Comparison of ENCODE assay signal across 17 cellular contexts in the genomic region with DNA sequence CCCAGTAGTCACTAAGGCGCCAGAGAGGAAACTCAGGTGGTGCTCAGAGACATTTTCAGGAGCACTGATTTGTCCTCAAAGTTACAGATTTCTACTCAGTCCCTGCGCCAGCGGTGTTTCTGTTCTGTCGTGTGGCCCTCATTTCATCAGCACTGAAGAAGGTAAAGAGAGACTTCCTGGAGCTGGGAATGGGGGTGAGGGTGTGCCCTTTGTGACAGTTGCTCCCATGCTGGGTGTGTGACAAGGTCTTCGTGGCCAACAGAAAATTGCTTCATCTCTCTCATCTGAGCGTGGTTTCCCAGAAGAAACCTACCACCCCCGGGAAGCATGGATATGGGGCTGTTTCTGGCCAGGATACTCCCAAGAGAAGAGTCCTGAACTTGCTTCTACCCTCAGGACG. TPM values are rescaled to one million over a fixed set of nuclear protein-coding genes. Genes with fewer than 3 reads are reported as not detected.
DNase-seq lines count a peak whose midpoint lies in the region; ATAC-seq, FAIRE-seq and TF ChIP-seq lines count a peak whose summit lies in the region.
"Had no signal": no experiment of that assay in that cellular context is flagged by ENCODE, and none has a peak within 500 bp of the region (broad histone marks: within the 10 kb centered on the region; RNA-seq: fewer than 3 reads in every experiment).

No MANE protein-coding gene starts in this region.

- no TSS peak for BruUV-seq in HepG2 (replicated peaks; lab: Mats Ljungman, UMichigan)

- TF ChIP-seq CTCF in coronary artery (IDR thresholded peaks at IDR 0.05), result no peak
- TF ChIP-seq CTCF in HepG2 (CRISPR knock-in tag; IDR thresholded peaks at IDR 0.05), result no peak

- H3K36me3 Mint-ChIP-seq in CD8-positive, alpha-beta memory T cell, result peaks cover 0 to 14% (median 2%) of the 10 kb centered on the region in 3 donors

- intact Hi-C loops in HepG2 (cut with micrococcal nuclease; ENCODE audit: unreplicated experiment), result no loop called here

- CTCF ChIA-PET in CD8-positive, alpha-beta memory T cell (lab: Charles Lee), result interaction anchor here (1.4 kb wide), 2 partner anchors 26 to 120 kb away, joined by 4 to 5 read pairs; partner anchors contain the start of gene TTC38
- CTCF ChIA-PET in HepG2 (lab: Yijun Ruan, JAX; ENCODE audit: low intra/inter-chr PET ratio, low total read pairs), result no interaction called here

- H3K4me3 ChIP-seq in CD8-positive, alpha-beta memory T cell (ENCODE audit: low read length), result no peak overlapping the region
- H3K4me3 ChIP-seq in coronary artery, result no peak overlapping the region
- peak overlapping the region; percentile 24 to 89 (median 88) for H3K4me3 ChIP-seq in HepG2 (replicated peaks in 1 of 3; ENCODE audit: insufficient read depth in 1 of 3, low read depth in 2 of 3, low read length in 3 of 3)
- no peak overlapping the region for H3K4me3 ChIP-seq in small intestine (ENCODE audit: low read depth in 1 of 2, low read length in 2 of 2)

- peaks cover 18% of the 10 kb centered on the region for H3K4me1 ChIP-seq in CD8-positive, alpha-beta memory T cell (ENCODE audit: insufficient read depth, low read length)
- peaks cover 60% of the 10 kb centered on the region for H3K4me1 ChIP-seq in HepG2 (ENCODE audit: insufficient read depth, low read length)
- peaks cover 5 to 8% of the 10 kb centered on the region in 2 donors for H3K4me1 ChIP-seq in small intestine (ENCODE audit: control insufficient read depth in 2 of 2, insufficient read depth in 1 of 2, low read depth in 1 of 2, low read length in 1 of 2)

- H3K36me3 ChIP-seq in CD8-positive, alpha-beta memory T cell (ENCODE audit: insufficient read depth, low read length), result no peaks in the 10 kb centered on the region
- H3K36me3 ChIP-seq in HepG2 (replicated peaks in 1 of 2; ENCODE audit: control insufficient read depth in 1 of 2, insufficient read depth in 2 of 2, low read length in 2 of 2) (peaks cover 0 to 4% of the 10 kb centered on the region in 2 experiments; a peak in 1 of 5 replicates), small intestine (ENCODE audit: control insufficient read depth in 2 of 2, insufficient read depth in 2 of 2, low read length in 2 of 2) (peaks cover 0 to 2% of the 10 kb centered on the region in 2 donors)

- peaks cover 7% of the 10 kb centered on the region for H3K79me2 ChIP-seq in HepG2 (ENCODE audit: insufficient read depth, low read length)

- H4K20me1 ChIP-seq in HepG2 (ENCODE audit: insufficient read depth, low read length), result no peaks in the 10 kb centered on the region

- H3K4me1 Mint-ChIP-seq in CD8-positive, alpha-beta memory T cell, result peaks cover 16 to 22% (median 17%) of the 10 kb centered on the region in 3 donors

- ATAC-seq in HepG2, result no peak
- ATAC-seq in HG02870 (IDR thresholded peaks at IDR 0.05; ENCODE audit: unreplicated experiment), result no peak
- ATAC-seq in HG03139 (IDR thresholded peaks at IDR 0.05; ENCODE audit: unreplicated experiment), result no peak

- H3K27me3 Mint-ChIP-seq in CD8-positive, alpha-beta memory T cell, result peaks cover 0 to 3% of the 10 kb centered on the region in 2 donors
- H3K27me3 Mint-ChIP-seq: activated B cell treated with CpG ODN at 0.5 μM for 24 hours had no signal

- in situ Hi-C loops in HepG2 (cut with HindIII; ENCODE audit: extremely low pct_ligation_motif_present, low pct_unique_long_range_greater_than_20kb), result loop anchor here (25.0 kb wide), 1 partner anchor 389 kb away; the partner anchor contains the start of gene CELSR1

- H3K4me2 ChIP-seq in HepG2 (ENCODE audit: low read depth, low read length), result peak overlapping the region; percentile 96

- TF ChIP-seq RAD21 in HepG2 (CRISPR knock-in tag; IDR thresholded peaks at IDR 0.05), result no peak

- FAIRE-seq in HepG2 (lab: Jason Lieb, UNC), result no peak
- FAIRE-seq in small intestine (lab: Jason Lieb, UNC), result no peak

- DNase-seq in CD8-positive, alpha-beta memory T cell, result no peak
- DNase-seq in coronary artery (ENCODE audit: low spot score) (no peak), HepG2 (ENCODE audit: low spot score) (no peak), small intestine (peak; percentile 71), T-helper 1 cell (no peak), DMS 273 treated with DMSO at 0.1 percent for 48 hours (lab: John Stamatoyannopoulos, UW) (no peak)
- DNase-seq: activated B cell treated with CpG ODN at 0.5 μM for 24 hours; activated CD8-positive, alpha-beta memory T cell treated with anti-CD3 and anti-CD28 coated beads for 24 hours; effector CD8-positive, alpha-beta T cell; NCI-H1694; NCI-H226; SHP77 treated with DMSO at 0.1 percent for 48 hours; stimulated activated naive CD4-positive, alpha-beta T cell treated with Interleukin-2 at 50 U/mL for 16 hours had no signal

- peak overlapping the region; percentile 73 for H3K9ac ChIP-seq in HepG2 (ENCODE audit: insufficient read depth, low read depth, low read length)

- POLR2A ChIA-PET in CD8-positive, alpha-beta memory T cell (lab: Charles Lee), result no interaction called here
- POLR2A ChIA-PET in HepG2 (lab: Yijun Ruan, JAX), result interaction anchor here (1.2 to 4.9 kb wide), 5 partner anchors 9 to 147 kb away, joined by 3 to 54 read pairs (median 17); partner anchors contain the start of gene TTC38

- H3K27me3 ChIP-seq in CD8-positive, alpha-beta memory T cell (ENCODE audit: insufficient read depth, low read length, poor library complexity, severe bottlenecking), result no peaks in the 10 kb centered on the region
- H3K27me3 ChIP-seq in HepG2 (ENCODE audit: control insufficient read depth in 1 of 2, insufficient read depth in 2 of 2, low read length in 2 of 2) (no peaks in the 10 kb centered on the region), small intestine (ENCODE audit: control insufficient read depth in 2 of 2, insufficient read depth in 2 of 2, low read length in 2 of 2) (no peaks in the 10 kb centered on the region)
- H3K27me3 ChIP-seq: adrenal gland had no signal

- H3K9me3 ChIP-seq in CD8-positive, alpha-beta memory T cell (ENCODE audit: low read length), result no peaks in the 10 kb centered on the region
- H3K9me3 ChIP-seq in HepG2 (ENCODE audit: low read length) (no peaks in the 10 kb centered on the region), small intestine (ENCODE audit: control insufficient read depth, low read depth) (no peaks in the 10 kb centered on the region)
- H3K9me3 ChIP-seq: adrenal gland had no signal

- TF ChIP-seq EP300 in HepG2 (IDR thresholded peaks at IDR 0.05; ENCODE audit: low read depth in 2 of 2, low read length in 2 of 2), result no peak
- TF ChIP-seq EP300 in HepG2 (CRISPR knock-in tag; IDR thresholded peaks at IDR 0.05; ENCODE audit: borderline replicate concordance), result no peak

- H3K27ac ChIP-seq in CD8-positive, alpha-beta memory T cell (ENCODE audit: low read depth, low read length), result no peak overlapping the region
- peak overlapping the region; percentile 93 to 96 for H3K27ac ChIP-seq in coronary artery
- H3K27ac ChIP-seq in HepG2 (ENCODE audit: extremely low read length, insufficient read depth, low read length), result peak overlapping the region; percentile 64
- peak overlapping the region; percentile 96 to 97 for H3K27ac ChIP-seq in small intestine (ENCODE audit: low read depth in 1 of 2, low read length in 1 of 2)

- WGBS in HepG2 (ENCODE audit: low lambda C conversion rate), result 3% methylated on average over 5 of the region's 8 CpGs
- WGBS in small intestine, 3 donors, result 35 to 53% (median 49%) methylated on average over 8 of the region's 8 CpGs

- H2AFZ ChIP-seq in HepG2 (ENCODE audit: low read length), result no peak overlapping the region

- H3K9me3 Mint-ChIP-seq in CD8-positive, alpha-beta memory T cell, result no peaks in the 10 kb centered on the region
- H3K9me3 Mint-ChIP-seq: activated B cell treated with CpG ODN at 0.5 μM for 24 hours; activated T-helper 2 cell treated with anti-CD3 and anti-CD28 coated beads, Interferon-gamma antibody, Interleukin-2, Interleukin-4, amounts not matched to agents 10 μg/mL and 5 μg/mL and 100 μg/mL, durations not matched to agents 14 hours and 24 hours and 36 hours had no signal

- H3K27ac Mint-ChIP-seq in CD8-positive, alpha-beta memory T cell, result peak overlapping the region in 6 of 8 donors; percentile 24 to 93 (median 75)
- H3K27ac Mint-ChIP-seq: activated T-helper 2 cell treated with anti-CD3 and anti-CD28 coated beads, Interferon-gamma antibody, Interleukin-2, Interleukin-4, amounts not matched to agents 10 μg/mL and 5 μg/mL and 100 μg/mL, durations not matched to agents 14 hours and 24 hours and 36 hours had no signal

- TF ChIP-seq POLR2A in HepG2 (IDR thresholded peaks at IDR 0.05; ENCODE audit: insufficient read depth in 1 of 2, low read depth in 2 of 2, low read length in 2 of 2), result no peak

- H3K4me3 Mint-ChIP-seq in CD8-positive, alpha-beta memory T cell, result peak overlapping the region in 4 of 7 donors; percentile 34 to 88 (median 76)

TF ChIP-seq in HepG2, 621 proteins besides CTCF, POLR2A, EP300 and RAD21 (continues in another document):
- TF ChIP-seq ELF1 (CRISPR knock-in tag; IDR thresholded peaks at IDR 0.05) (peak; percentile 30; the same call in 1 of the 2 replicates), SAP130 (CRISPR knock-in tag; IDR thresholded peaks at IDR 0.05; ENCODE audit: low read depth) (peak; percentile 53; the same call in 1 of the 2 replicates)

RNA-seq across cellular contexts. Expression of gene PPARA, which starts 2.0 kb away (rescaled TPM):
- total RNA-seq in CD8-positive, alpha-beta memory T cell, result 10 to 100 TPM; 11.2 to 12.9 TPM
- 10.1 TPM for polyA plus RNA-seq in CD8-positive, alpha-beta memory T cell
- total RNA-seq in HepG2 (2016; rRNA removed; fragmentation: Illumina TruSeq; extraction: Trizol), result 24.7 and 32.0 TPM in 2 replicates
- total RNA-seq in HepG2 (2016; cell fraction: cytosol; rRNA removed; fragmentation: Illumina TruSeq; extraction: Trizol; ENCODE audit: low read depth), result 25.2 and 27.4 TPM in 2 replicates
- total RNA-seq in HepG2 (2016; cell fraction: insoluble cytoplasmic fraction; rRNA removed; fragmentation: Illumina TruSeq; extraction: Trizol), result 25.2 and 26.2 TPM in 2 replicates
- total RNA-seq in HepG2 (2016; cell fraction: membrane; rRNA removed; fragmentation: Illumina TruSeq; extraction: Trizol), result 42.1 and 44.8 TPM in 2 replicates
- 16.8 and 21.1 TPM in 2 replicates for total RNA-seq in HepG2 (2016; cell fraction: nucleus; rRNA removed; fragmentation: Illumina TruSeq; extraction: Trizol)
- polyA plus RNA-seq in HepG2 (2011; rRNA removed), result 16.6 and 18.2 TPM in 2 replicates
- 14.0 and 14.5 TPM in 2 replicates for polyA plus RNA-seq in HepG2 (2011; cell fraction: cytosol; rRNA removed)
- 11.7 and 12.6 TPM in 2 replicates for polyA plus RNA-seq in HepG2 (2011; cell fraction: nucleus; rRNA removed)
- 20.9 and 22.5 TPM in 2 replicates for polyA plus RNA-seq in HepG2 (2012)
- 26.1 and 26.5 TPM in 2 replicates for polyA plus RNA-seq in HepG2 (2016; cell fraction: cytosol; fragmentation: Illumina TruSeq; extraction: Trizol; ENCODE audit: low read depth)
- polyA plus RNA-seq in HepG2 (2016; cell fraction: insoluble cytoplasmic fraction; fragmentation: Illumina TruSeq; extraction: Trizol; ENCODE audit: low read depth), result 15.3 and 15.6 TPM in 2 replicates
- polyA plus RNA-seq in HepG2 (2016; cell fraction: membrane; fragmentation: Illumina TruSeq; extraction: Trizol; ENCODE audit: low read depth), result 29.1 and 30.3 TPM in 2 replicates
- 21.2 and 21.4 TPM in 2 replicates for polyA plus RNA-seq in HepG2 (2016; cell fraction: nucleus; fragmentation: Illumina TruSeq; extraction: Trizol; ENCODE audit: insufficient read depth, low read depth)
- 7.8 and 47.2 TPM in 2 replicates for polyA minus RNA-seq in HepG2 (2011; rRNA and poly(A)+ RNA removed; ENCODE audit: low replicate concordance)
- polyA minus RNA-seq in HepG2 (2011; cell fraction: cytosol; rRNA and poly(A)+ RNA removed), result 23.7 and 30.1 TPM in 2 replicates
- 30.8 and 34.2 TPM in 2 replicates for polyA minus RNA-seq in HepG2 (2011; cell fraction: nucleus; rRNA and poly(A)+ RNA removed)
- 10 to 100 TPM; 19.9 to 24.0 (median 21.9) TPM for polyA plus RNA-seq in small intestine

Comparison
In these comparisons a context has a peak if more than half of its experiments do, and no peak if none do; other contexts are left out.
1. H3K4me3 ChIP-seq: peak in HepG2 (3 of 3); none in CD8-positive, alpha-beta memory T cell (single experiment), coronary artery (single experiment) and small intestine (0 of 2).